8 cellular contexts compared by ENCODE assay signal in the genomic region with DNA sequence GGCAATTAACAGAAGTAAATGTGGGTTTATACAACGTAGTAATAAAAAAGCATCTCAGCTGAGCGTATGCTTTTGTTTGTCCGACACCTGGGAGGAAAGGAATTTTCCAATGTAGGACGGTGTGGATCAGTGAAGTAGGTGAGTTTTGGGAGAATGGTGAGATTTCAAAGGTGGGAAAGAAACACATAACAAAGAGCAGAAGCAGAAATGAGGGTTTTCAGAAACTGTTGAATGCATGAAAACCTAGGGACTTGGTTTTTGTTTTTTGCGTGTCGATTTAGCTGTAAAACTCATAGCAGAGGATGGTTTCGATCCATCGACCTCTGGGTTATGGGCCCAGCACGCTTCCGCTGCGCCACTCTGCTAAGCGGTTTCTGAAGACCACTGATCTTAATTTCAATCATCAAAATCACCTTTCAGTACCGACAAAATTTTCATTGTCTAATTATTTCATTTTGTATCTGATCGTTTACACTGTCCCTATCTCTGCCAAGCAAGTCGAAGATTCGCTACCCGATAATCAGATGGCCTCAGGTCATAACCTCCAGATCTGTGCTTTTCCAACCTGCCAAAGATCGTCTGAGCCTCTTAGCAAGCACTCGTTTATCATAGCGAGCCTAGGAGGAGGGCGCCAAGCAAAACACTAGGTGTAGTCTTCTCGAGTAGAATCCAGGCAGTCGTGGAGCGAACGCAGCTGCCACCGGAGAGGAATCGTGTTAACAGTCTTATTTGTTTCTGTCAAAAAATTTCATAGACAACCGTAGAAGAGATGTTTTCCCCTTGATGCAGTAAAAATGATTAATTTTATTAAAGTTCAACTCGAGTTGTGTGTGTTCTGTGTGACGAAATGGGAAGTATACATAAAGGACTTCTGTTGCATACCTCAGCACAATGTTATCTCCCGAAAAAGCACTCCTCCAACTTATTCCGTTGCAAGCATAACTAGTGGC. TPM values are rescaled to one million over a fixed set of nuclear protein-coding genes. Genes with fewer than 3 reads are reported as not detected.
DNase-seq lines count a peak whose midpoint lies in the region; ATAC-seq and TF ChIP-seq lines count a peak whose summit lies in the region.

No MANE protein-coding gene starts in this region.

- H3K36me3 Mint-ChIP-seq in HFFc6 (ENCODE audit: low read depth) = no peaks in the 10 kb centered on the region
- peaks cover 11% of the 10 kb centered on the region for H3K36me3 Mint-ChIP-seq in stimulated activated effector memory CD8-positive, alpha-beta T cell treated with anti-CD3 and anti-CD28 coated beads, Interleukin-12 subunit alpha, Interleukin-12 subunit beta, amount 100 ng/mL, for 72 hours

- ATAC-seq in RWPE2 (ENCODE audit: low read depth) = peak; percentile 89
- ATAC-seq in stimulated activated effector memory CD8-positive, alpha-beta T cell treated with anti-CD3 and anti-CD28 coated beads, Interleukin-12 subunit alpha, Interleukin-12 subunit beta, amount 100 ng/mL, for 72 hours = peak; percentile 80

- no peaks in the 10 kb centered on the region; the same call in 1 of the 2 replicates for H3K27me3 Mint-ChIP-seq in HFFc6 (ENCODE audit: insufficient read depth)

- no peak overlapping the region for H3K27ac Mint-ChIP-seq in HFFc6
- peak overlapping the region; percentile 94 for H3K27ac Mint-ChIP-seq in stimulated activated effector memory CD8-positive, alpha-beta T cell treated with anti-CD3 and anti-CD28 coated beads, Interleukin-12 subunit alpha, Interleukin-12 subunit beta, amount 100 ng/mL, for 72 hours

- no peaks in the 10 kb centered on the region for H3K27me3 ChIP-seq in RWPE2 (ENCODE audit: insufficient read depth, poor library complexity, severe bottlenecking)
- H3K27me3 ChIP-seq in stomach = peaks cover 0 to 45% (median 9%) of the 10 kb centered on the region in 3 donors

- DNase-seq in HFFc6 = peak; percentile 78
- DNase-seq in RWPE2 (ENCODE audit: low spot score) = peak; percentile 73
- peak; percentile 18 for DNase-seq in amniotic stem cell (lab: John Stamatoyannopoulos, UW)
- DNase-seq in kidney glomerular epithelial cell (lab: John Stamatoyannopoulos, UW) = peak; percentile 34
- peak; percentile 12 to 72 for DNase-seq in stimulated activated effector memory CD8-positive, alpha-beta T cell treated with anti-CD3 and anti-CD28 coated beads, Interleukin-12 subunit alpha, Interleukin-12 subunit beta, amount 100 ng/mL, for 72 hours (ENCODE audit: low spot score in 2 of 2)
- DNase-seq in GM03348 (ENCODE audit: low spot score) = no peak
- no peak for DNase-seq in stomach

- no peak for TF ChIP-seq POLR2A in stomach (IDR thresholded peaks at IDR 0.05)

- TF ChIP-seq CTCF in C4-2B (conservative IDR thresholded peaks at IDR 0.05) (0 out of 2 replicates have a peak, but pooled peaks have one; percentile 6), HFFc6 (IDR thresholded peaks at IDR 0.05) (no peak), RWPE2 (IDR thresholded peaks at IDR 0.05; ENCODE audit: poor library complexity, severe bottlenecking) (no peak), stomach (IDR thresholded peaks at IDR 0.05) (no peak)

- H3K27ac ChIP-seq in C4-2B (0 out of 2 replicates have a peak overlapping the region, but pooled peaks have one; percentile 12), RWPE2 (ENCODE audit: poor library complexity, severe bottlenecking) (no peak overlapping the region), stomach (no peak overlapping the region)

- H3K9me3 Mint-ChIP-seq in HFFc6 = no peaks in the 10 kb centered on the region; the same call in 1 of the 2 replicates
- H3K9me3 Mint-ChIP-seq in stimulated activated effector memory CD8-positive, alpha-beta T cell treated with anti-CD3 and anti-CD28 coated beads, Interleukin-12 subunit alpha, Interleukin-12 subunit beta, amount 100 ng/mL, for 72 hours = no peaks in the 10 kb centered on the region

- H3K4me1 ChIP-seq in RWPE2 (ENCODE audit: insufficient read depth, poor library complexity, severe bottlenecking) = no peaks in the 10 kb centered on the region
- H3K4me1 ChIP-seq in stomach = peaks cover 0 to 7% (median 3%) of the 10 kb centered on the region in 4 donors

- peak overlapping the region; percentile 86 for H3K4me3 Mint-ChIP-seq in HFFc6
- peak overlapping the region; percentile 60 for H3K4me3 Mint-ChIP-seq in stimulated activated effector memory CD8-positive, alpha-beta T cell treated with anti-CD3 and anti-CD28 coated beads, Interleukin-12 subunit alpha, Interleukin-12 subunit beta, amount 100 ng/mL, for 72 hours

- no peak for TF ChIP-seq EP300 in stomach (IDR thresholded peaks at IDR 0.05)

- WGBS in stomach, 5 donors = 10 to 13% (median 11%) methylated on average over 32 of the region's 32 CpGs

- peaks cover 16% of the 10 kb centered on the region for H3K4me1 Mint-ChIP-seq in HFFc6 (ENCODE audit: low read depth)
- peaks cover 8% of the 10 kb centered on the region for H3K4me1 Mint-ChIP-seq in stimulated activated effector memory CD8-positive, alpha-beta T cell treated with anti-CD3 and anti-CD28 coated beads, Interleukin-12 subunit alpha, Interleukin-12 subunit beta, amount 100 ng/mL, for 72 hours

- H3K4me3 ChIP-seq in RWPE2 (ENCODE audit: severe bottlenecking) = peak overlapping the region; percentile 38
- peak overlapping the region in 1 of 4 donors; percentile 21 for H3K4me3 ChIP-seq in stomach

- H3K36me3 ChIP-seq in RWPE2 (ENCODE audit: low read depth) (no peaks in the 10 kb centered on the region), stomach (no peaks in the 10 kb centered on the region)

- H3K9me3 ChIP-seq in RWPE2 (ENCODE audit: severe bottlenecking) = no peaks in the 10 kb centered on the region
- H3K9me3 ChIP-seq in stomach = peaks cover 0 to 14% (median 14%) of the 10 kb centered on the region in 4 donors

- intact Hi-C loops in stomach (cut with DNase I; ENCODE audit: low total_unique reads) = no loop called here

RNA-seq across cellular contexts. Expression of a gene that starts 20.9 kb away (rescaled TPM):
- not detected for total RNA-seq in HFFc6 (2021; fragmentation: NEBNext Ultra II Directional; extraction: Animal tissue kit (Norgen Biotek cat#: 25700))
- not detected for total RNA-seq in stomach
- polyA plus RNA-seq in stomach = not detected

RNA-seq across cellular contexts. Expression of a gene that starts 55.6 kb away (rescaled TPM):
- under 1 TPM; 0.46 to 0.82 (median 0.60) TPM for total RNA-seq in HFFc6 (2021; fragmentation: NEBNext Ultra II Directional; extraction: Animal tissue kit (Norgen Biotek cat#: 25700))
- 1 to 10 TPM in 1 of 5 donors, under 1 TPM in 4; under 0.01 to 1.8 (median 0.45) TPM for total RNA-seq in stomach
- polyA plus RNA-seq in stomach = 1 to 10 TPM in 1 of 3 donors, under 1 TPM in 2; 0.76 to 1.9 (median 0.90) TPM

Comparison
In these comparisons a context has a peak if more than half of its experiments do, and no peak if none do; other contexts are left out.
1. DNase-seq: peak in HFFc6 (single experiment), RWPE2 (single experiment), amniotic stem cell (single experiment), kidney glomerular epithelial cell (single experiment) and stimulated activated effector memory CD8-positive, alpha-beta T cell treated with anti-CD3 and anti-CD28 coated beads, Interleukin-12 subunit alpha, Interleukin-12 subunit beta, amount 100 ng/mL, for 72 hours (2 of 2); none in GM03348 (single experiment) and stomach (single experiment).